8 cellular contexts compared by ENCODE assay signal in the genomic region with DNA sequence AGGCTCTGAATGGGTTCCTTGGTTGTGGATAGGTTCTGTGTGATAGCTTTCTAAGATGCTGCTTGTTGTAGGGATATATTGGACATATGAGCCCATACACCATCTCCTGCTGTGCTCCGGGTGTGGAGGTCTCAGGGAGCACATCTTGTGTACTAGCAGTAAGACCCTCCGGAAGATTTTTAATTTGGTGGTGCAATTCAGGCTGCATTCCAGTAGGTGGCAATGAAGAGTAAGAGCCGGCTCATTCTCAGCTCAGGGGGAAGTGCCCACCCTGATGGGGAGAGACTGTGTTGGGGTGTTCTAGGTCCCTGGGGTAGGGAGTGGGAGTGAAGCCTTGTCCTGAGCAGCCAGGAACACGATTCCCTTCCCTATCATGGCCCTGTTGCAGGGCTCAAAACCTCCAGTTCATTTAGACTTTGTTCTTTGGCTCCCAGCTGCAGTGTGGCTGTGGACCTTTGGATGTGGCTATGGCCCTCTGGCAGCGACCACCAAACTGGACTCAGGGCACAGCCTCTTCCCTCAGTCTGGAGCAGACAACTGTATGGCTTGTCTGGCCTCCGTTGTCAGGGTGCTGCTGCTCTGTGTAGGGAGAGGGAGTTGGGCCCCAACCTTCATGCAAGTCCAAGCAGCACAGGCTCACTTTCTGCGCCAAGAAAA.
DNase-seq lines count a peak whose midpoint lies in the region; ATAC-seq and TF ChIP-seq lines count a peak whose summit lies in the region.

No MANE protein-coding gene starts in this region.

- TF ChIP-seq POLR2A in NB4 (IDR thresholded peaks at IDR 0.05; ENCODE audit: extremely low read depth, insufficient read length): no peak

- no peak overlapping the region for H3K4me3 ChIP-seq in left ventricle myocardium inferior
- H3K4me3 ChIP-seq in NB4 (ENCODE audit: low read depth, low read length): no peak overlapping the region
- H3K4me3 ChIP-seq in epithelial cell of proximal tubule (ENCODE audit: low read depth, low read length): no peak overlapping the region
- no peak overlapping the region for H3K4me3 ChIP-seq in smooth muscle cell

- TF ChIP-seq CTCF in left ventricle myocardium inferior (IDR thresholded peaks at IDR 0.05; ENCODE audit: borderline replicate concordance) (peak; percentile 65), NB4 (IDR thresholded peaks at IDR 0.05; ENCODE audit: low read depth, low read length) (peak; percentile 80), epithelial cell of proximal tubule (conservative IDR thresholded peaks at IDR 0.05; ENCODE audit: low read depth, low read length) (peak; percentile 92), smooth muscle cell (IDR thresholded peaks at IDR 0.05; ENCODE audit: borderline replicate concordance, insufficient read depth, poor library complexity, severe bottlenecking) (peak; percentile 56)

- intact Hi-C loops in left ventricle myocardium inferior (cut with micrococcal nuclease) (no loop called here), left ventricle myocardium superior (cut with micrococcal nuclease) (no loop called here)

- H3K27ac ChIP-seq in left ventricle myocardium inferior (replicated peaks) (no peak overlapping the region), smooth muscle cell (ENCODE audit: low read depth) (no peak overlapping the region)

- H3K9me3 ChIP-seq in left ventricle myocardium inferior (replicated peaks) (no peaks in the 10 kb centered on the region), smooth muscle cell (replicated peaks; ENCODE audit: low read depth) (no peaks in the 10 kb centered on the region)

- no peak overlapping the region for H2AFZ ChIP-seq in smooth muscle cell (ENCODE audit: low read depth)

- no peaks in the 10 kb centered on the region for H3F3A ChIP-seq in smooth muscle cell (ENCODE audit: low read depth)

- H4K20me1 ChIP-seq in smooth muscle cell (ENCODE audit: low read depth): no peaks in the 10 kb centered on the region

- ATAC-seq in left ventricle myocardium superior: no peak

- no peaks in the 10 kb centered on the region for H3K4me1 ChIP-seq in left ventricle myocardium inferior
- H3K4me1 ChIP-seq in smooth muscle cell (ENCODE audit: low read depth): no peaks in the 10 kb centered on the region

- no peak overlapping the region for H3K9ac ChIP-seq in smooth muscle cell (ENCODE audit: low read depth)

- WGBS in smooth muscle cell (ENCODE audit: low lambda C conversion rate): 40% methylated on average over 7 of the region's 7 CpGs

- H3K36me3 ChIP-seq in left ventricle myocardium inferior (no peaks in the 10 kb centered on the region), smooth muscle cell (ENCODE audit: low read depth) (no peaks in the 10 kb centered on the region)

- no peak overlapping the region for H3K4me2 ChIP-seq in smooth muscle cell

- peaks cover 19% of the 10 kb centered on the region for H3K27me3 ChIP-seq in left ventricle myocardium inferior (ENCODE audit: low read depth)
- no peaks in the 10 kb centered on the region for H3K27me3 ChIP-seq in smooth muscle cell (ENCODE audit: low read depth)

- H3K79me2 ChIP-seq in smooth muscle cell (ENCODE audit: low read depth): no peaks in the 10 kb centered on the region

- DNase-seq in left ventricle myocardium inferior (no peak), left ventricle myocardium superior (no peak), NB4 (ENCODE audit: low read depth) (peak; percentile 30), epithelial cell of proximal tubule (ENCODE audit: low read depth) (no peak), smooth muscle cell (lab: John Stamatoyannopoulos, UW; ENCODE audit: unreplicated experiment) (no peak), occipital lobe (lab: John Stamatoyannopoulos, UW) (no peak), 8988T (no peak)
- no peak for DNase-seq in activated naive CD4-positive, alpha-beta T cell treated with anti-CD3 and anti-CD28 coated beads, Interleukin-2, amount 50 U/mL, for 16 hours
